ENCODE assay signal across 11 cellular contexts in genomic region chr13:98406475-98406874, GRCh38.
"Had no signal": no experiment of that assay in that cellular context is flagged by ENCODE, and none has a peak within 500 bp of the region (broad histone marks: within the 10 kb centered on the region; RNA-seq: fewer than 3 reads in every experiment).

No MANE protein-coding gene starts in this region.

- H3K36me3 ChIP-seq: neural progenitor cell had no signal

- ATAC-seq: stimulated activated memory B cell treated with anti-CD40 and anti-IgM and Interleukin-4, amounts not matched to agents 10 μg/mL and 1 μg/mL and 100 μg/mL, for 72 hours had no signal

- H3K27ac ChIP-seq: neural progenitor cell had no signal

- H3K4me3 ChIP-seq: neural progenitor cell had no signal

- H3K27me3 ChIP-seq: neural progenitor cell had no signal

- H3K4me2 ChIP-seq: neural progenitor cell had no signal

- H3K27ac Mint-ChIP-seq: neural progenitor cell; stimulated activated memory B cell treated with anti-CD40 and anti-IgM and Interleukin-4, amounts not matched to agents 10 μg/mL and 1 μg/mL and 100 μg/mL, for 72 hours; T-helper 2 cell treated with Interferon-gamma antibody and Interleukin-4, amounts not matched to agents 5 μg/mL and 100 μg/mL, for 36 hours had no signal

- H3K9ac ChIP-seq: neural progenitor cell had no signal

- H3K4me3 Mint-ChIP-seq: neural progenitor cell; stimulated activated memory B cell treated with anti-CD40 and anti-IgM and Interleukin-4, amounts not matched to agents 10 μg/mL and 1 μg/mL and 100 μg/mL, for 72 hours; T-helper 2 cell treated with Interferon-gamma antibody and Interleukin-4, amounts not matched to agents 5 μg/mL and 100 μg/mL, for 36 hours had no signal

- H2AFZ ChIP-seq: neural progenitor cell had no signal

- DNase-seq: activated CD4-positive, alpha-beta T cell treated with anti-CD3 and anti-CD28 coated beads for 1 hour; activated CD4-positive, alpha-beta T cell treated with anti-CD3 and anti-CD28 coated beads, Interleukin-2, amount 50 U/mL, for 48 hours; activated naive CD4-positive, alpha-beta T cell treated with anti-CD3 and anti-CD28 coated beads, Interleukin-2, amount 50 U/mL, for 16 hours; activated T-cell treated with anti-CD3 and anti-CD28 coated beads, Interleukin-2, amount 50 U/mL, for 1 hour; mammary epithelial cell; stimulated activated CD4-positive, alpha-beta T cell treated with anti-CD3 and anti-CD28 coated beads, Interleukin-2, amount 100 ng/mL, for 48 hours had no signal

- H3K9me3 Mint-ChIP-seq: neural progenitor cell; stimulated activated memory B cell treated with anti-CD40 and anti-IgM and Interleukin-4, amounts not matched to agents 10 μg/mL and 1 μg/mL and 100 μg/mL, for 72 hours; T-helper 2 cell treated with Interferon-gamma antibody and Interleukin-4, amounts not matched to agents 5 μg/mL and 100 μg/mL, for 36 hours had no signal

- FAIRE-seq: endometrium, urothelium cell line had no signal

- H3K36me3 Mint-ChIP-seq: stimulated activated memory B cell treated with anti-CD40 and anti-IgM and Interleukin-4, amounts not matched to agents 10 μg/mL and 1 μg/mL and 100 μg/mL, for 72 hours had no signal
